In genomic region chr12:1619599-1619998, GRCh38 we compare ENCODE assay signal across 12 cellular contexts. TPM values are rescaled to one million over a fixed set of nuclear protein-coding genes. Genes with fewer than 3 reads are reported as not detected.
DNase-seq lines count a peak whose midpoint lies in the region; ATAC-seq and TF ChIP-seq lines count a peak whose summit lies in the region.
"Had no signal": no experiment of that assay in that cellular context is flagged by ENCODE, and none has a peak within 500 bp of the region (broad histone marks: within the 10 kb centered on the region; RNA-seq: fewer than 3 reads in every experiment).

No MANE protein-coding gene starts in this region.

- ATAC-seq in activated naive CD8-positive, alpha-beta T cell treated with anti-CD3 and anti-CD28 coated beads, Interleukin-2, amount 50 U/mL, for 24 hours: peak; percentile 36
- ATAC-seq in Right ventricle myocardium superior (ENCODE audit: poor library complexity) (peak; percentile 63), upper lobe of right lung (peak; percentile 79)

- H3K4me1 Mint-ChIP-seq in activated naive CD8-positive, alpha-beta T cell treated with anti-CD3 and anti-CD28 coated beads, Interleukin-2, amount 50 U/mL, for 24 hours: peaks cover 18% of the 10 kb centered on the region
- peaks cover 20% of the 10 kb centered on the region for H3K4me1 Mint-ChIP-seq in activated naive CD8-positive, alpha-beta T cell treated with anti-CD3 and anti-CD28 coated beads for 36 hours

- WGBS in mesenchymal stem cell: 75% methylated on average over 5 of the region's 8 CpGs

- H3K4me3 Mint-ChIP-seq in activated naive CD8-positive, alpha-beta T cell treated with anti-CD3 and anti-CD28 coated beads, Interleukin-2, amount 50 U/mL, for 24 hours: no peak overlapping the region
- no peak overlapping the region for H3K4me3 Mint-ChIP-seq in activated naive CD8-positive, alpha-beta T cell treated with anti-CD3 and anti-CD28 coated beads for 36 hours

- H3K9ac ChIP-seq in mesenchymal stem cell (ENCODE audit: low read length): no peak overlapping the region

- peaks cover 14% of the 10 kb centered on the region for H3K27me3 Mint-ChIP-seq in activated naive CD8-positive, alpha-beta T cell treated with anti-CD3 and anti-CD28 coated beads, Interleukin-2, amount 50 U/mL, for 24 hours
- peaks cover 15% of the 10 kb centered on the region for H3K27me3 Mint-ChIP-seq in activated naive CD8-positive, alpha-beta T cell treated with anti-CD3 and anti-CD28 coated beads for 36 hours

- no peak overlapping the region for H3K18ac ChIP-seq in mesenchymal stem cell (ENCODE audit: low read depth in 1 of 2, low read length in 2 of 2)

- no peaks in the 10 kb centered on the region for H3K36me3 Mint-ChIP-seq in activated naive CD8-positive, alpha-beta T cell treated with anti-CD3 and anti-CD28 coated beads, Interleukin-2, amount 50 U/mL, for 24 hours (ENCODE audit: low read depth)
- H3K36me3 Mint-ChIP-seq in activated naive CD8-positive, alpha-beta T cell treated with anti-CD3 and anti-CD28 coated beads for 36 hours: no peaks in the 10 kb centered on the region

- no peak overlapping the region for H3K23ac ChIP-seq in mesenchymal stem cell (ENCODE audit: low read length in 2 of 2)

- no peak for TF ChIP-seq CTCF in upper lobe of right lung (IDR thresholded peaks at IDR 0.05)

- no peak overlapping the region for H3K4me3 ChIP-seq in upper lobe of right lung
- peak overlapping the region in 1 of 2 experiments; percentile 16 for H3K4me3 ChIP-seq in mesenchymal stem cell (ENCODE audit: insufficient read depth in 1 of 2, low read depth in 1 of 2, low read length in 2 of 2)
- H3K4me3 ChIP-seq: SJCRH30, uterus had no signal

- H2BK5ac ChIP-seq in mesenchymal stem cell (ENCODE audit: low read depth, low read length, poor library complexity, severe bottlenecking): no peak overlapping the region

- H3K79me1 ChIP-seq in mesenchymal stem cell (replicated peaks; ENCODE audit: low read length, poor library complexity, severe bottlenecking): peaks cover 16% of the 10 kb centered on the region

- H3K36me3 ChIP-seq in upper lobe of right lung (no peaks in the 10 kb centered on the region), mesenchymal stem cell (ENCODE audit: control insufficient read depth in 1 of 2, insufficient read depth in 2 of 2, low read depth in 1 of 2, low read length in 2 of 2) (peaks cover 0 to 4% of the 10 kb centered on the region in 2 experiments)
- H3K36me3 ChIP-seq: SJCRH30, uterus had no signal

- H3K4ac ChIP-seq in mesenchymal stem cell (ENCODE audit: low read depth in 1 of 2, low read length in 2 of 2): no peak overlapping the region

- no peak for DNase-seq in activated naive CD8-positive, alpha-beta T cell treated with anti-CD3 and anti-CD28 coated beads, Interleukin-2, amount 50 U/mL, for 24 hours
- no peak for DNase-seq in activated naive CD8-positive, alpha-beta T cell treated with anti-CD3 and anti-CD28 coated beads for 36 hours
- DNase-seq in RPMI7951 (ENCODE audit: low read depth) (peak; percentile 42), Right ventricle myocardium superior (peak; percentile 80), upper lobe of right lung (peak; percentile 72), DMS153 treated with DMSO at 0.1 percent for 48 hours (lab: John Stamatoyannopoulos, UW; ENCODE audit: unreplicated experiment) (no peak), superior temporal gyrus (ENCODE audit: extremely low spot score) (no peak), mesenchymal stem cell (no peak)
- DNase-seq: activated T-cell treated with anti-CD3 and anti-CD28 coated beads, Interleukin-2, amount 50 U/mL, for 1 hour; NCI-H2081 treated with DMSO at 0.1 percent for 48 hours; SJCRH30; uterus had no signal

- H2AK5ac ChIP-seq in mesenchymal stem cell (ENCODE audit: low read length, severe bottlenecking): no peak overlapping the region

- no peak overlapping the region for H3K27ac Mint-ChIP-seq in activated naive CD8-positive, alpha-beta T cell treated with anti-CD3 and anti-CD28 coated beads, Interleukin-2, amount 50 U/mL, for 24 hours
- no peak overlapping the region for H3K27ac Mint-ChIP-seq in activated naive CD8-positive, alpha-beta T cell treated with anti-CD3 and anti-CD28 coated beads for 36 hours

- no peak overlapping the region for H4K91ac ChIP-seq in mesenchymal stem cell (ENCODE audit: low read length)

- H3K9me3 ChIP-seq in upper lobe of right lung (no peaks in the 10 kb centered on the region), mesenchymal stem cell (ENCODE audit: control insufficient read depth, low read length) (no peaks in the 10 kb centered on the region)
- H3K9me3 ChIP-seq: SJCRH30, uterus had no signal

- no peaks in the 10 kb centered on the region for H3K9me3 Mint-ChIP-seq in activated naive CD8-positive, alpha-beta T cell treated with anti-CD3 and anti-CD28 coated beads, Interleukin-2, amount 50 U/mL, for 24 hours
- no peaks in the 10 kb centered on the region for H3K9me3 Mint-ChIP-seq in activated naive CD8-positive, alpha-beta T cell treated with anti-CD3 and anti-CD28 coated beads for 36 hours

- no peaks in the 10 kb centered on the region for H3K4me1 ChIP-seq in upper lobe of right lung
- no peaks in the 10 kb centered on the region for H3K4me1 ChIP-seq in mesenchymal stem cell (ENCODE audit: control insufficient read depth, insufficient read depth, low read depth, low read length)
- H3K4me1 ChIP-seq: uterus had no signal

- H2BK12ac ChIP-seq in mesenchymal stem cell (ENCODE audit: low read length in 2 of 2): no peak overlapping the region

- no peak overlapping the region for H2BK120ac ChIP-seq in mesenchymal stem cell (ENCODE audit: low read depth, low read length)

- H2AFZ ChIP-seq in mesenchymal stem cell (ENCODE audit: low read depth, low read length): no peak overlapping the region

- no peak overlapping the region for H3K14ac ChIP-seq in mesenchymal stem cell (ENCODE audit: low read length in 2 of 2)

- no peak overlapping the region for H4K8ac ChIP-seq in mesenchymal stem cell (ENCODE audit: low read length)

- no peak overlapping the region for H3K27ac ChIP-seq in upper lobe of right lung
- H3K27ac ChIP-seq in mesenchymal stem cell (ENCODE audit: low read length, poor library complexity, severe bottlenecking): no peak overlapping the region
- H3K27ac ChIP-seq: SJCRH30, uterus had no signal

- intact Hi-C loops in Right ventricle myocardium superior (cut with DNase I) (no loop called here), upper lobe of right lung (cut with DNase I) (no loop called here)

- no peak overlapping the region for H2BK15ac ChIP-seq in mesenchymal stem cell (ENCODE audit: low read depth, poor library complexity, severe bottlenecking)

- H3K27me3 ChIP-seq in upper lobe of right lung: no peaks in the 10 kb centered on the region
- H3K27me3 ChIP-seq in mesenchymal stem cell (ENCODE audit: control insufficient read depth in 1 of 2, insufficient read depth in 1 of 2, low read length in 2 of 2): no peaks in the 10 kb centered on the region
- H3K27me3 ChIP-seq: SJCRH30, uterus had no signal

- no peak overlapping the region for H3K4me2 ChIP-seq in mesenchymal stem cell (ENCODE audit: low read length, poor library complexity, severe bottlenecking)

RNA-seq across cellular contexts. Expression of gene WNT5B, which starts 9.4 kb away (rescaled TPM):
- total RNA-seq in activated naive CD8-positive, alpha-beta T cell treated with anti-CD3 and anti-CD28 coated beads for 36 hours: under 1 TPM; 0.08 to 0.19 TPM
- total RNA-seq in RPMI7951 (2014; rRNA removed; shearing (Covaris generic)): 42.9 and 57.9 TPM in 2 replicates
- total RNA-seq in Right ventricle myocardium superior (3.2 TPM), upper lobe of right lung (2.3 TPM)
- polyA plus RNA-seq in mesenchymal stem cell (2013, experiment 1 of 2): 14.1 TPM
- 16.0 TPM for polyA plus RNA-seq in mesenchymal stem cell (2013, experiment 2 of 2)

RNA-seq across cellular contexts. Expression of gene FBXL14, which starts 25.2 kb away (rescaled TPM):
- 10 to 100 TPM; 18.4 to 18.8 TPM for total RNA-seq in activated naive CD8-positive, alpha-beta T cell treated with anti-CD3 and anti-CD28 coated beads for 36 hours
- 4.0 and 5.6 TPM in 2 replicates for total RNA-seq in RPMI7951 (2014; rRNA removed; shearing (Covaris generic))
- 7.0 TPM for total RNA-seq in Right ventricle myocardium superior
- 17.3 TPM for total RNA-seq in upper lobe of right lung
- 4.3 TPM for polyA plus RNA-seq in mesenchymal stem cell (2013, experiment 1 of 2)
- 4.7 TPM for polyA plus RNA-seq in mesenchymal stem cell (2013, experiment 2 of 2)

Comparison
In these comparisons a context has a peak if more than half of its experiments do, and no peak if none do; other contexts are left out.
1. DNase-seq: peak in RPMI7951 (single experiment), Right ventricle myocardium superior (single experiment) and upper lobe of right lung (single experiment); none in activated naive CD8-positive, alpha-beta T cell treated with anti-CD3 and anti-CD28 coated beads, Interleukin-2, amount 50 U/mL, for 24 hours (single experiment), activated naive CD8-positive, alpha-beta T cell treated with anti-CD3 and anti-CD28 coated beads for 36 hours (single experiment), DMS153 treated with DMSO at 0.1 percent for 48 hours (single experiment), superior temporal gyrus (single experiment) and mesenchymal stem cell (single experiment).
2. RNA of gene WNT5B, which starts 9.4 kb away (total RNA-seq): 42.9 to 57.9 TPM in RPMI7951; 3.2 TPM in Right ventricle myocardium superior (single experiment), 2.3 TPM in upper lobe of right lung (single experiment) and 0.08 to 0.19 TPM in activated naive CD8-positive, alpha-beta T cell treated with anti-CD3 and anti-CD28 coated beads for 36 hours; every median in the first group is over 10 times any median in the second.
3. Peak in every context shown above with its lines, with median percentiles within 50 percentile points of each other: ATAC-seq.